In the genomic region with DNA sequence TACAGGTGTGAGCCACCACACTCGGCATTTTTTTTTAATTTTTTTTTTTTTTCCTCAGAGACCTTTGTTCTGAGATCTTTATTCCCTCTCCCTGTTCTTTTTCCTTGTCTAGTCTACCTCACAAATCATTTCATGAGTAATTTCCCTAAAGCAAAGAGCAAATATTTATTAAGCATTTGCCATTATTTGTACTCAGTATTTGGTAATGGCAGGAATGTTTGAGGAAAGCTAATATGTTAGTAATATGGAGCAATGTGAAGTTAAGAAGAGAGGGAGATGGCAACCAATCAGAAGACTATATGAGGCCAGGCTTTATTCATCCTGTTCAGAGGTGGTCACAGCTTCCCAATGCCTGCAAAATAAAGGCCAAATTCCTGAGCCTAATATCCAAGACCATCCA, we compare ENCODE assay signal across 31 cellular contexts.
"Had no signal": no experiment of that assay in that cellular context is flagged by ENCODE, and none has a peak within 500 bp of the region (broad histone marks: within the 10 kb centered on the region; RNA-seq: fewer than 3 reads in every experiment).

No MANE protein-coding gene starts in this region.

- H3K27ac ChIP-seq: colonic mucosa, epithelial cell of prostate, gastrocnemius medialis, neural progenitor cell, prostate gland, right atrium auricular region, skin epidermis, spleen, suprapubic skin, transverse colon, upper lobe of right lung, uterus had no signal

- H3K27me3 ChIP-seq: colonic mucosa, gastrocnemius medialis, neural progenitor cell, right atrium auricular region, spleen, suprapubic skin, transverse colon, upper lobe of right lung, uterus had no signal

- H2AFZ ChIP-seq: neural progenitor cell had no signal

- ATAC-seq: esophagus mucosa; gastrocnemius medialis; left colon; left ventricle myocardium superior; naive thymus-derived CD4-positive, alpha-beta T cell; stimulated activated naive CD8-positive, alpha-beta T cell treated with anti-CD3 and anti-CD28 coated beads, Interleukin-15, amount 100 ng/mL, for 72 hours; upper lobe of right lung had no signal

- H3K9me3 Mint-ChIP-seq: dendritic cell treated with granulocyte-macrophage colony-stimulating factor and Interleukin-4, amounts not matched to agents 40 ng/mL and 50 ng/mL, for 4 days; endodermal cell; naive thymus-derived CD4-positive, alpha-beta T cell; nephron; neural progenitor cell; stimulated activated naive CD8-positive, alpha-beta T cell treated with anti-CD3 and anti-CD28 coated beads, Interleukin-15, amount 100 ng/mL, for 72 hours had no signal

- H3K4me3 ChIP-seq: colonic mucosa, gastrocnemius medialis, lung, neural progenitor cell, prostate gland, right atrium auricular region, skin epidermis, spleen, suprapubic skin, transverse colon, upper lobe of right lung, uterus had no signal

- H3K4me1 Mint-ChIP-seq: endodermal cell; naive thymus-derived CD4-positive, alpha-beta T cell; nephron; neural progenitor cell; stimulated activated naive CD8-positive, alpha-beta T cell treated with anti-CD3 and anti-CD28 coated beads, Interleukin-15, amount 100 ng/mL, for 72 hours had no signal

- DNase-seq: colonic mucosa; effector CD8-positive, alpha-beta T cell; endodermal cell; foreskin fibroblast; gastrocnemius medialis; head of caudate nucleus; hippocampal formation; islet precursor cell; kidney glomerular epithelial cell; left colon; left ventricle myocardium superior; mesenchymal stem cell; midbrain; naive thymus-derived CD4-positive, alpha-beta T cell; spleen; stimulated activated CD4-positive, alpha-beta T cell treated with anti-CD3 and anti-CD28 coated beads, Interleukin-2, amount 100 ng/mL, for 48 hours; stimulated activated naive CD4-positive, alpha-beta T cell; stimulated activated naive CD8-positive, alpha-beta T cell treated with anti-CD3 and anti-CD28 coated beads, Interleukin-15, amount 100 ng/mL, for 72 hours; transverse colon; uterus had no signal

- H3K4me3 Mint-ChIP-seq: dendritic cell treated with granulocyte-macrophage colony-stimulating factor and Interleukin-4, amounts not matched to agents 40 ng/mL and 50 ng/mL, for 4 days; endodermal cell; naive thymus-derived CD4-positive, alpha-beta T cell; nephron; neural progenitor cell; stimulated activated naive CD8-positive, alpha-beta T cell treated with anti-CD3 and anti-CD28 coated beads, Interleukin-15, amount 100 ng/mL, for 72 hours had no signal

- H3K9me3 ChIP-seq: colonic mucosa, gastrocnemius medialis, prostate gland, right atrium auricular region, spleen, suprapubic skin, transverse colon, upper lobe of right lung, uterus had no signal

- H3K4me1 ChIP-seq: colonic mucosa, neural progenitor cell, prostate gland, right atrium auricular region, spleen, suprapubic skin, transverse colon, upper lobe of right lung, uterus had no signal

- H3K9ac ChIP-seq: neural progenitor cell had no signal

- H3K36me3 ChIP-seq: colonic mucosa, prostate gland, transverse colon, upper lobe of right lung, uterus had no signal

- H3K4me2 ChIP-seq: neural progenitor cell had no signal

- H3K27ac Mint-ChIP-seq: dendritic cell treated with granulocyte-macrophage colony-stimulating factor and Interleukin-4, amounts not matched to agents 40 ng/mL and 50 ng/mL, for 4 days; endodermal cell; nephron; neural progenitor cell had no signal

- H3K27me3 Mint-ChIP-seq: dendritic cell treated with granulocyte-macrophage colony-stimulating factor and Interleukin-4, amounts not matched to agents 40 ng/mL and 50 ng/mL, for 4 days; naive thymus-derived CD4-positive, alpha-beta T cell; stimulated activated naive CD8-positive, alpha-beta T cell treated with anti-CD3 and anti-CD28 coated beads, Interleukin-15, amount 100 ng/mL, for 72 hours had no signal
